ENCODE assay signal across 28 cellular contexts in the genomic region with DNA sequence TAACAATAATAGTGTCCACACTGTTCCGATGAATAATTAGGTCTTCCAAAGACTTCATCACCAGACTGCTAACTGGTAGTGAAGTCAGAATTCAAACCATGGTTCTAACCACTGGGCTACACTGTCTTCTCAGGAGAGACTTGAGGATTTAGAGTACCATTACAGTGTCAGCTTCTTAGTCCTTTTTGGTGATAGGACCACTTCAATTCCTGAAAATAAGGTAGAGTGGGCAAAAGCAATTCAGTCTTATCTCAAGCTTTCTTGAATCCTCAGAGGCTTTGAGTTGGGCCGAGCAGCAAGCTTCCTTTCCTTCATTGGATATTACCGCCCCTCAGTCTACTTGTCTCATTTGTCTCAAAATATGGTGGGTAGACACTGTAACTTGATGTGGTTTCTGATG.
DNase-seq lines count a peak whose midpoint lies in the region; ATAC-seq and TF ChIP-seq lines count a peak whose summit lies in the region.
"Had no signal": no experiment of that assay in that cellular context is flagged by ENCODE, and none has a peak within 500 bp of the region (broad histone marks: within the 10 kb centered on the region; RNA-seq: fewer than 3 reads in every experiment).

No MANE protein-coding gene starts in this region.

- no peak overlapping the region for H3K4me3 ChIP-seq in CD8-positive, alpha-beta memory T cell (ENCODE audit: low read length)
- H3K4me3 ChIP-seq in ascending aorta = no peak overlapping the region
- H3K4me3 ChIP-seq: colonic mucosa, esophagus muscularis mucosa, smooth muscle cell, tibial artery had no signal

- H3K36me3 Mint-ChIP-seq in activated CD4-positive, alpha-beta T cell treated with anti-CD3 and anti-CD28 coated beads for 36 hours (ENCODE audit: low read depth) = peaks cover 53% of the 10 kb centered on the region
- H3K36me3 Mint-ChIP-seq in activated CD4-positive, alpha-beta T cell treated with anti-CD3 and anti-CD28 coated beads, Interleukin-2, amount 10 ng/mL, durations not matched to agents 24 days and 14 days (ENCODE audit: low read depth) = peaks cover 57% of the 10 kb centered on the region
- H3K36me3 Mint-ChIP-seq in CD8-positive, alpha-beta memory T cell = peaks cover 3 to 40% (median 20%) of the 10 kb centered on the region in 3 donors
- peaks cover 55% of the 10 kb centered on the region for H3K36me3 Mint-ChIP-seq in central memory CD8-positive, alpha-beta T cell (ENCODE audit: insufficient read depth)
- H3K36me3 Mint-ChIP-seq: IgD-negative memory B cell; stimulated activated memory B cell treated with anti-CD40 and anti-IgM and Interleukin-4, amounts not matched to agents 10 μg/mL and 1 μg/mL and 100 μg/mL, for 72 hours had no signal

- H3K9me3 ChIP-seq in CD8-positive, alpha-beta memory T cell (ENCODE audit: low read length) = no peaks in the 10 kb centered on the region
- H3K9me3 ChIP-seq in ascending aorta = no peaks in the 10 kb centered on the region
- H3K9me3 ChIP-seq: colonic mucosa, esophagus muscularis mucosa, SK-N-SH, tibial artery had no signal

- TF ChIP-seq CTCF in ascending aorta (IDR thresholded peaks at IDR 0.05) = no peak

- H3K36me3 ChIP-seq in CD8-positive, alpha-beta memory T cell (ENCODE audit: insufficient read depth, low read length) = peaks cover 66% of the 10 kb centered on the region
- no peaks in the 10 kb centered on the region for H3K36me3 ChIP-seq in ascending aorta
- H3K36me3 ChIP-seq: brain microvascular endothelial cell, colonic mucosa, esophagus muscularis mucosa, tibial artery had no signal

- no peak for DNase-seq in activated CD4-positive, alpha-beta T cell treated with anti-CD3 and anti-CD28 coated beads for 36 hours
- no peak for DNase-seq in activated CD4-positive, alpha-beta T cell treated with anti-CD3 and anti-CD28 coated beads, Interleukin-2, amount 10 ng/mL, durations not matched to agents 24 days and 14 days
- no peak for DNase-seq in CD8-positive, alpha-beta memory T cell
- DNase-seq in central memory CD8-positive, alpha-beta T cell (ENCODE audit: low spot score in 2 of 2) = no peak
- peak; percentile 11 for DNase-seq in stimulated activated CD8-positive, alpha-beta memory T cell treated with anti-CD3 and anti-CD28 coated beads, Interleukin-4, amount 100 ng/mL, for 48 hours
- DNase-seq in cortex of kidney (lab: John Stamatoyannopoulos, UW) = no peak
- DNase-seq in ascending aorta (ENCODE audit: low spot score in 2 of 2) = no peak
- no peak for DNase-seq in HuH-7.5 (ENCODE audit: low spot score)
- DNase-seq: activated CD4-positive, alpha-beta T cell treated with anti-CD3 and anti-CD28 coated beads, Interleukin-2, amount 10 ng/mL, durations not matched to agents 7 days and 5 days; activated CD8-positive, alpha-beta memory T cell treated with anti-CD3 and anti-CD28 coated beads, Interleukin-2, amount 50 U/mL, for 4 hours; AML-193; brain microvascular endothelial cell; colonic mucosa; GF-D8; hypothalamus; NCI-H1105; NCI-H2029; NCI-H226; occipital lobe; SK-N-SH; tibial artery had no signal

- no peak overlapping the region for H3K4me3 Mint-ChIP-seq in activated CD4-positive, alpha-beta T cell treated with anti-CD3 and anti-CD28 coated beads for 36 hours
- no peak overlapping the region for H3K4me3 Mint-ChIP-seq in activated CD4-positive, alpha-beta T cell treated with anti-CD3 and anti-CD28 coated beads, Interleukin-2, amount 10 ng/mL, durations not matched to agents 24 days and 14 days
- no peak overlapping the region for H3K4me3 Mint-ChIP-seq in CD8-positive, alpha-beta memory T cell
- no peak overlapping the region for H3K4me3 Mint-ChIP-seq in central memory CD8-positive, alpha-beta T cell
- H3K4me3 Mint-ChIP-seq: activated CD4-positive, alpha-beta T cell treated with anti-CD3 and anti-CD28 coated beads, Interleukin-2, amount 10 ng/mL, durations not matched to agents 7 days and 5 days; IgD-negative memory B cell; stimulated activated memory B cell treated with anti-CD40 and anti-IgM and Interleukin-4, amounts not matched to agents 10 μg/mL and 1 μg/mL and 100 μg/mL, for 72 hours had no signal

- CTCF ChIA-PET in activated CD4-positive, alpha-beta T cell treated with anti-CD3 and anti-CD28 coated beads for 36 hours (lab: Charles Lee) = interaction anchor here (0.7 to 2.6 kb wide), 2 partner anchors 15 to 152 kb away, joined by 3 to 10 read pairs; no protein-coding TSS in a partner anchor
- CTCF ChIA-PET in CD8-positive, alpha-beta memory T cell (lab: Charles Lee) = interaction anchor here (1.5 kb wide), 1 partner anchor 12 kb away, joined by 4 read pairs; no protein-coding TSS in a partner anchor

- ATAC-seq in activated CD4-positive, alpha-beta T cell treated with anti-CD3 and anti-CD28 coated beads for 36 hours = no peak
- no peak for ATAC-seq in central memory CD8-positive, alpha-beta T cell (replicated peaks; ENCODE audit: extremely low read depth, poor library complexity, severe bottlenecking)
- ATAC-seq: stimulated activated memory B cell treated with anti-CD40 and anti-IgM and Interleukin-4, amounts not matched to agents 10 μg/mL and 1 μg/mL and 100 μg/mL, for 72 hours had no signal

- peaks cover 52% of the 10 kb centered on the region for H3K4me1 Mint-ChIP-seq in activated CD4-positive, alpha-beta T cell treated with anti-CD3 and anti-CD28 coated beads for 36 hours
- peaks cover 31% of the 10 kb centered on the region for H3K4me1 Mint-ChIP-seq in activated CD4-positive, alpha-beta T cell treated with anti-CD3 and anti-CD28 coated beads, Interleukin-2, amount 10 ng/mL, durations not matched to agents 24 days and 14 days
- peaks cover 31 to 54% (median 39%) of the 10 kb centered on the region in 3 donors for H3K4me1 Mint-ChIP-seq in CD8-positive, alpha-beta memory T cell
- peaks cover 34% of the 10 kb centered on the region for H3K4me1 Mint-ChIP-seq in central memory CD8-positive, alpha-beta T cell

- POLR2A ChIA-PET in activated CD4-positive, alpha-beta T cell treated with anti-CD3 and anti-CD28 coated beads for 36 hours (lab: Charles Lee) = no interaction called here
- POLR2A ChIA-PET in CD8-positive, alpha-beta memory T cell (lab: Charles Lee) = no interaction called here

- H3K9me3 Mint-ChIP-seq in activated CD4-positive, alpha-beta T cell treated with anti-CD3 and anti-CD28 coated beads for 36 hours (ENCODE audit: low read depth) = no peaks in the 10 kb centered on the region
- H3K9me3 Mint-ChIP-seq in activated CD4-positive, alpha-beta T cell treated with anti-CD3 and anti-CD28 coated beads, Interleukin-2, amount 10 ng/mL, durations not matched to agents 24 days and 14 days = no peaks in the 10 kb centered on the region
- H3K9me3 Mint-ChIP-seq in CD8-positive, alpha-beta memory T cell = no peaks in the 10 kb centered on the region
- no peaks in the 10 kb centered on the region for H3K9me3 Mint-ChIP-seq in central memory CD8-positive, alpha-beta T cell
- H3K9me3 Mint-ChIP-seq: activated CD4-positive, alpha-beta T cell treated with anti-CD3 and anti-CD28 coated beads, Interleukin-2, amount 10 ng/mL, durations not matched to agents 7 days and 5 days; activated T-helper 2 cell treated with anti-CD3 and anti-CD28 coated beads, Interferon-gamma antibody, Interleukin-2, Interleukin-4, amounts not matched to agents 10 μg/mL and 5 μg/mL and 100 μg/mL, durations not matched to agents 14 hours and 24 hours and 36 hours; IgD-negative memory B cell; stimulated activated memory B cell treated with anti-CD40 and anti-IgM and Interleukin-4, amounts not matched to agents 10 μg/mL and 1 μg/mL and 100 μg/mL, for 72 hours had no signal

- H3K27ac Mint-ChIP-seq in activated CD4-positive, alpha-beta T cell treated with anti-CD3 and anti-CD28 coated beads for 36 hours = peak overlapping the region; percentile 15
- H3K27ac Mint-ChIP-seq in activated CD4-positive, alpha-beta T cell treated with anti-CD3 and anti-CD28 coated beads, Interleukin-2, amount 10 ng/mL, durations not matched to agents 24 days and 14 days = no peak overlapping the region
- peak overlapping the region in 5 of 8 donors; percentile 31 to 87 (median 81) for H3K27ac Mint-ChIP-seq in CD8-positive, alpha-beta memory T cell
- peak overlapping the region; percentile 88 for H3K27ac Mint-ChIP-seq in central memory CD8-positive, alpha-beta T cell (ENCODE audit: low read depth)
- H3K27ac Mint-ChIP-seq: activated CD4-positive, alpha-beta T cell treated with anti-CD3 and anti-CD28 coated beads, Interleukin-2, amount 10 ng/mL, durations not matched to agents 7 days and 5 days; activated T-helper 2 cell treated with anti-CD3 and anti-CD28 coated beads, Interferon-gamma antibody, Interleukin-2, Interleukin-4, amounts not matched to agents 10 μg/mL and 5 μg/mL and 100 μg/mL, durations not matched to agents 14 hours and 24 hours and 36 hours; IgD-negative memory B cell; stimulated activated memory B cell treated with anti-CD40 and anti-IgM and Interleukin-4, amounts not matched to agents 10 μg/mL and 1 μg/mL and 100 μg/mL, for 72 hours had no signal

- H3K4me1 ChIP-seq in CD8-positive, alpha-beta memory T cell (ENCODE audit: insufficient read depth, low read length) = peaks cover 32% of the 10 kb centered on the region
- peaks cover 0 to 5% of the 10 kb centered on the region in 2 donors for H3K4me1 ChIP-seq in ascending aorta
- H3K4me1 ChIP-seq: colonic mucosa had no signal

- intact Hi-C loops in activated CD4-positive, alpha-beta T cell treated with anti-CD3 and anti-CD28 coated beads for 36 hours (cut with DNase I, micrococcal nuclease) = no loop called here
- intact Hi-C loops in activated CD4-positive, alpha-beta T cell treated with anti-CD3 and anti-CD28 coated beads, Interleukin-2, amount 10 ng/mL, durations not matched to agents 24 days and 14 days (cut with micrococcal nuclease) = no loop called here
- intact Hi-C loops in ascending aorta (cut with DNase I) = no loop called here

- no peak overlapping the region for H3K27ac ChIP-seq in CD8-positive, alpha-beta memory T cell (ENCODE audit: low read depth, low read length)
- no peak overlapping the region for H3K27ac ChIP-seq in ascending aorta
- H3K27ac ChIP-seq: 22Rv1, brain microvascular endothelial cell, colonic mucosa, RWPE1 had no signal

- H3K27me3 Mint-ChIP-seq in activated CD4-positive, alpha-beta T cell treated with anti-CD3 and anti-CD28 coated beads for 36 hours = no peaks in the 10 kb centered on the region
- no peaks in the 10 kb centered on the region for H3K27me3 Mint-ChIP-seq in activated CD4-positive, alpha-beta T cell treated with anti-CD3 and anti-CD28 coated beads, Interleukin-2, amount 10 ng/mL, durations not matched to agents 24 days and 14 days
- H3K27me3 Mint-ChIP-seq in CD8-positive, alpha-beta memory T cell = peaks cover 0 to 2% of the 10 kb centered on the region in 2 donors
- H3K27me3 Mint-ChIP-seq in central memory CD8-positive, alpha-beta T cell = no peaks in the 10 kb centered on the region
- H3K27me3 Mint-ChIP-seq: activated CD4-positive, alpha-beta T cell treated with anti-CD3 and anti-CD28 coated beads, Interleukin-2, amount 10 ng/mL, durations not matched to agents 7 days and 5 days; IgD-negative memory B cell; stimulated activated memory B cell treated with anti-CD40 and anti-IgM and Interleukin-4, amounts not matched to agents 10 μg/mL and 1 μg/mL and 100 μg/mL, for 72 hours had no signal

- no peaks in the 10 kb centered on the region for H3K27me3 ChIP-seq in CD8-positive, alpha-beta memory T cell (ENCODE audit: insufficient read depth, low read length, poor library complexity, severe bottlenecking)
- H3K27me3 ChIP-seq in ascending aorta = no peaks in the 10 kb centered on the region
- H3K27me3 ChIP-seq: brain microvascular endothelial cell, colonic mucosa, esophagus muscularis mucosa, tibial artery had no signal
